In genomic region chr10:111836586-111836985, GRCh38 we compare ENCODE assay signal across 25 cellular contexts.
"Had no signal": no experiment of that assay in that cellular context is flagged by ENCODE, and none has a peak within 500 bp of the region (broad histone marks: within the 10 kb centered on the region; RNA-seq: fewer than 3 reads in every experiment).

No MANE protein-coding gene starts in this region.

- H3K27me3 ChIP-seq: gastrocnemius medialis, pancreas, sigmoid colon had no signal

- H3K27ac ChIP-seq: gastrocnemius medialis, heart left ventricle, pancreas, sigmoid colon had no signal

- H3K9me3 Mint-ChIP-seq: activated CD4-positive, alpha-beta memory T cell treated with anti-CD3 and anti-CD28 coated beads, Interleukin-2, amount 10 ng/mL, durations not matched to agents 7 days and 5 days; activated naive CD8-positive, alpha-beta T cell treated with anti-CD3 and anti-CD28 coated beads, Interleukin-2, amount 10 ng/mL, durations not matched to agents 7 days and 5 days; activated T-helper 17 cell treated with anti-CD3 and anti-CD28 coated beads, Interleukin-2, amount 50 U/mL, for 72 hours; memory B cell; naive thymus-derived CD8-positive, alpha-beta T cell; stimulated activated naive CD8-positive, alpha-beta T cell treated with anti-CD3 and anti-CD28 coated beads, Interleukin-15, Interleukin-2, amounts not matched to agents 100 ng/mL and 50 ng/mL, for 24 hours had no signal

- DNase-seq: activated CD4-positive, alpha-beta memory T cell treated with anti-CD3 and anti-CD28 coated beads, Interleukin-2, amount 10 ng/mL, durations not matched to agents 7 days and 5 days; activated CD4-positive, alpha-beta T cell treated with anti-CD3 and anti-CD28 coated beads for 48 hours; activated CD4-positive, CD25-positive, alpha-beta regulatory T cell; activated CD8-positive, alpha-beta memory T cell treated with anti-CD3 and anti-CD28 coated beads, Interleukin-2, amount 10 ng/mL, durations not matched to agents 7 days and 5 days; activated naive CD4-positive, alpha-beta T cell treated with Interleukin-2 at 50 U/mL for 16 hours; activated naive CD8-positive, alpha-beta T cell treated with anti-CD3 and anti-CD28 coated beads, Interleukin-2, amount 10 ng/mL, durations not matched to agents 7 days and 5 days; cortex of kidney; erythroblast; gastrocnemius medialis; heart left ventricle; kidney glomerular epithelial cell; mucosa of descending colon; naive thymus-derived CD8-positive, alpha-beta T cell; pancreas; sigmoid colon; stimulated activated CD4-positive, alpha-beta T cell treated with anti-CD3 and anti-CD28 coated beads, Interleukin-2, amount 100 ng/mL, for 24 hours; T-helper 1 cell; T-helper 9 cell had no signal

- H3K4me1 Mint-ChIP-seq: activated CD4-positive, alpha-beta memory T cell treated with anti-CD3 and anti-CD28 coated beads, Interleukin-2, amount 10 ng/mL, durations not matched to agents 7 days and 5 days; activated CD8-positive, alpha-beta memory T cell treated with anti-CD3 and anti-CD28 coated beads, Interleukin-2, amount 10 ng/mL, durations not matched to agents 7 days and 5 days; activated naive CD8-positive, alpha-beta T cell treated with anti-CD3 and anti-CD28 coated beads, Interleukin-2, amount 10 ng/mL, durations not matched to agents 7 days and 5 days; activated T-helper 17 cell treated with anti-CD3 and anti-CD28 coated beads, Interleukin-2, amount 50 U/mL, for 72 hours; central memory CD8-positive, alpha-beta T cell; memory B cell; naive thymus-derived CD8-positive, alpha-beta T cell had no signal

- H3K4me3 ChIP-seq: gastrocnemius medialis, heart left ventricle, mucosa of descending colon, pancreas, sigmoid colon had no signal

- H3K36me3 Mint-ChIP-seq: activated CD8-positive, alpha-beta memory T cell treated with anti-CD3 and anti-CD28 coated beads, Interleukin-2, amount 10 ng/mL, durations not matched to agents 7 days and 5 days; activated naive CD8-positive, alpha-beta T cell treated with anti-CD3 and anti-CD28 coated beads, Interleukin-2, amount 10 ng/mL, durations not matched to agents 7 days and 5 days; memory B cell; naive thymus-derived CD8-positive, alpha-beta T cell; type B pancreatic cell had no signal

- H3K27me3 Mint-ChIP-seq: activated CD4-positive, alpha-beta memory T cell treated with anti-CD3 and anti-CD28 coated beads, Interleukin-2, amount 10 ng/mL, durations not matched to agents 7 days and 5 days; activated CD8-positive, alpha-beta memory T cell treated with anti-CD3 and anti-CD28 coated beads, Interleukin-2, amount 10 ng/mL, durations not matched to agents 7 days and 5 days; activated naive CD8-positive, alpha-beta T cell treated with anti-CD3 and anti-CD28 coated beads, Interleukin-2, amount 10 ng/mL, durations not matched to agents 7 days and 5 days; activated T-helper 17 cell treated with anti-CD3 and anti-CD28 coated beads, Interleukin-2, amount 50 U/mL, for 72 hours; stimulated activated naive CD8-positive, alpha-beta T cell treated with anti-CD3 and anti-CD28 coated beads, Interleukin-15, Interleukin-2, amounts not matched to agents 100 ng/mL and 50 ng/mL, for 24 hours had no signal

- H3K4me1 ChIP-seq: pancreas had no signal

- H3K36me3 ChIP-seq: gastrocnemius medialis, heart left ventricle, pancreas, sigmoid colon had no signal

- H3K27ac Mint-ChIP-seq: activated CD4-positive, alpha-beta memory T cell treated with anti-CD3 and anti-CD28 coated beads, Interleukin-2, amount 10 ng/mL, durations not matched to agents 7 days and 5 days; activated CD8-positive, alpha-beta memory T cell treated with anti-CD3 and anti-CD28 coated beads, Interleukin-2, amount 10 ng/mL, durations not matched to agents 7 days and 5 days; activated naive CD8-positive, alpha-beta T cell treated with anti-CD3 and anti-CD28 coated beads, Interleukin-2, amount 10 ng/mL, durations not matched to agents 7 days and 5 days; activated T-helper 17 cell treated with anti-CD3 and anti-CD28 coated beads, Interleukin-2, amount 50 U/mL, for 72 hours; memory B cell; naive thymus-derived CD8-positive, alpha-beta T cell; stimulated activated naive CD8-positive, alpha-beta T cell treated with anti-CD3 and anti-CD28 coated beads, Interleukin-15, Interleukin-2, amounts not matched to agents 100 ng/mL and 50 ng/mL, for 24 hours; type B pancreatic cell had no signal

- H3K9me3 ChIP-seq: gastrocnemius medialis, heart left ventricle, mucosa of descending colon, pancreas, sigmoid colon had no signal

- H3K4me3 Mint-ChIP-seq: activated CD4-positive, alpha-beta memory T cell treated with anti-CD3 and anti-CD28 coated beads, Interleukin-2, amount 10 ng/mL, durations not matched to agents 7 days and 5 days; activated CD8-positive, alpha-beta memory T cell treated with anti-CD3 and anti-CD28 coated beads, Interleukin-2, amount 10 ng/mL, durations not matched to agents 7 days and 5 days; activated naive CD8-positive, alpha-beta T cell treated with anti-CD3 and anti-CD28 coated beads, Interleukin-2, amount 10 ng/mL, durations not matched to agents 7 days and 5 days; activated T-helper 17 cell treated with anti-CD3 and anti-CD28 coated beads, Interleukin-2, amount 50 U/mL, for 72 hours; central memory CD8-positive, alpha-beta T cell; memory B cell; naive thymus-derived CD8-positive, alpha-beta T cell; stimulated activated naive CD8-positive, alpha-beta T cell treated with anti-CD3 and anti-CD28 coated beads, Interleukin-15, Interleukin-2, amounts not matched to agents 100 ng/mL and 50 ng/mL, for 24 hours; type B pancreatic cell had no signal

- FAIRE-seq: endometrium, pancreas had no signal

- ATAC-seq: activated CD8-positive, alpha-beta memory T cell treated with anti-CD3 and anti-CD28 coated beads, Interleukin-2, amount 10 ng/mL, durations not matched to agents 7 days and 5 days; activated T-helper 17 cell treated with anti-CD3 and anti-CD28 coated beads, Interleukin-2, amount 50 U/mL, for 72 hours; gastrocnemius medialis; mucosa of descending colon; naive thymus-derived CD8-positive, alpha-beta T cell; pancreas; SK-N-SH treated with all-trans-retinoic acid at 6 μM for 48 hours had no signal
